Comparison of ENCODE assay signal across 11 cellular contexts in the genomic region with DNA sequence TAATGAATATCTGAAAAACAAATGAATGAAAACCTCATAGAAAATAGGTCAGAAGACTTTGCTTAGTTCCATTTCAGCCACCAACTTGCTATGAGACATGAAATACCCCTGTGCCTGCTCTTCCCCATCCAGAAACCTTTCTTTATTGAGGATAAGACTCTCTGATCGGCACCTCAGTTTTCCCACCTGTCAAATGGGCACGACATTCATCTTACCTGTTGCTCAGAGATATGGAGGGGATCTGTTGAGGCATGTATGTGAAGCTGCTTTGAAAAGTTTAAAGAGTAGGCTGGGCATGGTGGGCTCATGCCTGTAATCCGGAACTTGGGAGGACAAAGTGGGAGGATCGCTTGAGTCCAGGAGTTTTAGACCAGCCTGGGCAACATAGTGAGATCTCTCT. TPM values are rescaled to one million over a fixed set of nuclear protein-coding genes. Genes with fewer than 3 reads are reported as not detected.
DNase-seq lines count a peak whose midpoint lies in the region; ATAC-seq and TF ChIP-seq lines count a peak whose summit lies in the region.
"Had no signal": no experiment of that assay in that cellular context is flagged by ENCODE, and none has a peak within 500 bp of the region (broad histone marks: within the 10 kb centered on the region; RNA-seq: fewer than 3 reads in every experiment).

No MANE protein-coding gene starts in this region.

- ATAC-seq in GM18909 (IDR thresholded peaks at IDR 0.05; ENCODE audit: poor library complexity, unreplicated experiment), result no peak
- ATAC-seq: GM12878 had no signal

- no peak overlapping the region for H2AFZ ChIP-seq in ACC112 (ENCODE audit: low read length, unreplicated experiment)

- H3K27ac ChIP-seq in ACC112 (ENCODE audit: low read depth, low read length), result peak overlapping the region; percentile 87; the same call in 1 of the 2 replicates
- H3K27ac ChIP-seq in stomach, result peak overlapping the region in 2 of 5 donors; percentile 9 to 80

- peaks cover 39% of the 10 kb centered on the region for H3K4me1 ChIP-seq in ACC112 (ENCODE audit: control insufficient read depth, insufficient read depth, low read length, unreplicated experiment)
- peaks cover 55% of the 10 kb centered on the region for H3K4me1 ChIP-seq in adipocyte (ENCODE audit: control insufficient read depth, insufficient read depth, low read length)
- peaks cover 9 to 28% (median 20%) of the 10 kb centered on the region in 4 donors for H3K4me1 ChIP-seq in stomach

- peak overlapping the region; percentile 28 to 84 (median 72) for H3K27ac Mint-ChIP-seq in CD14-positive monocyte
- H3K27ac Mint-ChIP-seq in osteocyte (ENCODE audit: unreplicated experiment), result peak overlapping the region; percentile 99

- H3K27me3 Mint-ChIP-seq in CD14-positive monocyte (ENCODE audit: low read depth in 3 of 3), result peaks cover 0 to 1% (median 0%) of the 10 kb centered on the region in 3 donors
- H3K27me3 Mint-ChIP-seq in osteocyte (ENCODE audit: unreplicated experiment), result no peaks in the 10 kb centered on the region

- peak overlapping the region; percentile 2 for H3K9ac ChIP-seq in adipocyte (ENCODE audit: low read length)

- H3K79me2 ChIP-seq in ACC112 (ENCODE audit: control insufficient read depth, insufficient read depth, low read length, unreplicated experiment), result no peaks in the 10 kb centered on the region

- TF ChIP-seq CTCF in CD14-positive monocyte (IDR thresholded peaks at IDR 0.05) (no peak), osteocyte (IDR thresholded peaks at IDR 0.05) (no peak), stomach (IDR thresholded peaks at IDR 0.05) (no peak)

- H3K9me3 ChIP-seq in adipocyte (ENCODE audit: control insufficient read depth, low read length) (no peaks in the 10 kb centered on the region), stomach (no peaks in the 10 kb centered on the region)

- no peak overlapping the region for H3K4me3 Mint-ChIP-seq in CD14-positive monocyte
- no peak overlapping the region for H3K4me3 Mint-ChIP-seq in osteocyte (ENCODE audit: unreplicated experiment)
- H3K4me3 Mint-ChIP-seq: CD4-positive, alpha-beta memory T cell had no signal

- H3K36me3 ChIP-seq in ACC112 (ENCODE audit: insufficient read depth, low read length), result no peaks in the 10 kb centered on the region
- no peaks in the 10 kb centered on the region for H3K36me3 ChIP-seq in adipocyte (ENCODE audit: control insufficient read depth, insufficient read depth, low read length, severe bottlenecking)
- no peaks in the 10 kb centered on the region for H3K36me3 ChIP-seq in stomach

- H3K27me3 ChIP-seq in ACC112 (ENCODE audit: insufficient read depth, low read length) (no peaks in the 10 kb centered on the region), adipocyte (replicated peaks; ENCODE audit: control insufficient read depth, insufficient read depth, low read length) (no peaks in the 10 kb centered on the region), stomach (no peaks in the 10 kb centered on the region)

- DNase-seq in CD14-positive monocyte (ENCODE audit: low spot score) (no peak), adipocyte (ENCODE audit: low read depth) (no peak), osteocyte (ENCODE audit: extremely low spot score, unreplicated experiment) (no peak), RKO (ENCODE audit: low spot score) (no peak), stomach (no peak)
- DNase-seq in activated CD4-positive, alpha-beta T cell treated with anti-CD3 and anti-CD28 coated beads for 4 hours, result no peak
- DNase-seq: CD4-positive, alpha-beta memory T cell; DMS79 had no signal

- peaks cover 0 to 4% (median 0%) of the 10 kb centered on the region in 7 donors for H3K9me3 Mint-ChIP-seq in CD14-positive monocyte
- H3K9me3 Mint-ChIP-seq in osteocyte (ENCODE audit: unreplicated experiment), result no peaks in the 10 kb centered on the region
- H3K9me3 Mint-ChIP-seq: CD4-positive, alpha-beta memory T cell had no signal

- no peak overlapping the region for H3K4me3 ChIP-seq in ACC112 (ENCODE audit: low read depth, low read length)
- H3K4me3 ChIP-seq in adipocyte (ENCODE audit: low read length), result no peak overlapping the region
- H3K4me3 ChIP-seq in stomach, result no peak overlapping the region
- H3K4me3 ChIP-seq: GM12878 had no signal

- H3K36me3 Mint-ChIP-seq in CD14-positive monocyte, result peaks cover 0 to 4% of the 10 kb centered on the region in 2 donors
- H3K36me3 Mint-ChIP-seq in osteocyte (ENCODE audit: unreplicated experiment), result no peaks in the 10 kb centered on the region
- H3K36me3 Mint-ChIP-seq: CD4-positive, alpha-beta memory T cell had no signal

- 96 to 99% (median 98%) methylated on average over 4 of the region's 4 CpGs for WGBS in stomach, 5 donors

- intact Hi-C loops in CD14-positive monocyte (cut with micrococcal nuclease), result no loop called here
- intact Hi-C loops in stomach (cut with DNase I; ENCODE audit: low total_unique reads), result loop anchor here (5.0 kb wide), 1 partner anchor 324 kb away; a partner anchor contains a TSS

- TF ChIP-seq EP300 in stomach (IDR thresholded peaks at IDR 0.05), result no peak

- no peak for TF ChIP-seq POLR2A in stomach (IDR thresholded peaks at IDR 0.05)

- H3K4me1 Mint-ChIP-seq in CD14-positive monocyte, result peaks cover 57% of the 10 kb centered on the region
- peaks cover 65% of the 10 kb centered on the region for H3K4me1 Mint-ChIP-seq in osteocyte (ENCODE audit: unreplicated experiment)

RNA-seq across cellular contexts. Expression of a gene that starts 41.8 kb away (rescaled TPM):
- 10 to 100 TPM in 1 of 2 donors, 1 to 10 TPM in 1; 6.4 to 12.9 TPM for polyA plus RNA-seq in CD14-positive monocyte
- total RNA-seq in osteocyte, result 1.7 and 2.1 TPM in 2 replicates
- total RNA-seq in stomach, result 10 to 100 TPM in 1 of 5 donors, 1 to 10 TPM in 3, not detected in 1; 1.3 to 16.9 (median 3.4) TPM
- 1 to 10 TPM in 2 of 3 donors, not detected in 1; 1.9 to 2.4 TPM for polyA plus RNA-seq in stomach
- total RNA-seq: GM12878 had no signal
